ENCODE assay signal across 2 cellular contexts in genomic region chr9:110257097-110257955, GRCh38.
TF ChIP-seq lines count a peak whose summit lies in the region.

No MANE protein-coding gene starts in this region.

TF ChIP-seq in GM23338, 12 proteins besides CTCF, POLR2A, EP300 and RAD21:
- TF ChIP-seq NANOG (IDR thresholded peaks at IDR 0.05; ENCODE audit: borderline replicate concordance) (no peak), ZNF462 (CRISPR knock-in tag; IDR thresholded peaks at IDR 0.05) (no peak), EZH2 (IDR thresholded peaks at IDR 0.05; ENCODE audit: low read depth, unreplicated experiment) (no peak), CREB1 (CRISPR knock-in tag; IDR thresholded peaks at IDR 0.05; ENCODE audit: low read depth) (no peak), STAT1 (IDR thresholded peaks at IDR 0.05; ENCODE audit: unreplicated experiment) (no peak), POLR2AphosphoS5 (IDR thresholded peaks at IDR 0.05; ENCODE audit: low read depth) (no peak), ZNF331 (CRISPR knock-in tag; IDR thresholded peaks at IDR 0.05; ENCODE audit: low read depth) (no peak), JUNB (IDR thresholded peaks at IDR 0.05; ENCODE audit: unreplicated experiment) (no peak), EZH2phosphoT487 (IDR thresholded peaks at IDR 0.05; ENCODE audit: unreplicated experiment) (no peak), ZNF114 (CRISPR knock-in tag; IDR thresholded peaks at IDR 0.05) (no peak)
- TF ChIP-seq, protein P1, sequence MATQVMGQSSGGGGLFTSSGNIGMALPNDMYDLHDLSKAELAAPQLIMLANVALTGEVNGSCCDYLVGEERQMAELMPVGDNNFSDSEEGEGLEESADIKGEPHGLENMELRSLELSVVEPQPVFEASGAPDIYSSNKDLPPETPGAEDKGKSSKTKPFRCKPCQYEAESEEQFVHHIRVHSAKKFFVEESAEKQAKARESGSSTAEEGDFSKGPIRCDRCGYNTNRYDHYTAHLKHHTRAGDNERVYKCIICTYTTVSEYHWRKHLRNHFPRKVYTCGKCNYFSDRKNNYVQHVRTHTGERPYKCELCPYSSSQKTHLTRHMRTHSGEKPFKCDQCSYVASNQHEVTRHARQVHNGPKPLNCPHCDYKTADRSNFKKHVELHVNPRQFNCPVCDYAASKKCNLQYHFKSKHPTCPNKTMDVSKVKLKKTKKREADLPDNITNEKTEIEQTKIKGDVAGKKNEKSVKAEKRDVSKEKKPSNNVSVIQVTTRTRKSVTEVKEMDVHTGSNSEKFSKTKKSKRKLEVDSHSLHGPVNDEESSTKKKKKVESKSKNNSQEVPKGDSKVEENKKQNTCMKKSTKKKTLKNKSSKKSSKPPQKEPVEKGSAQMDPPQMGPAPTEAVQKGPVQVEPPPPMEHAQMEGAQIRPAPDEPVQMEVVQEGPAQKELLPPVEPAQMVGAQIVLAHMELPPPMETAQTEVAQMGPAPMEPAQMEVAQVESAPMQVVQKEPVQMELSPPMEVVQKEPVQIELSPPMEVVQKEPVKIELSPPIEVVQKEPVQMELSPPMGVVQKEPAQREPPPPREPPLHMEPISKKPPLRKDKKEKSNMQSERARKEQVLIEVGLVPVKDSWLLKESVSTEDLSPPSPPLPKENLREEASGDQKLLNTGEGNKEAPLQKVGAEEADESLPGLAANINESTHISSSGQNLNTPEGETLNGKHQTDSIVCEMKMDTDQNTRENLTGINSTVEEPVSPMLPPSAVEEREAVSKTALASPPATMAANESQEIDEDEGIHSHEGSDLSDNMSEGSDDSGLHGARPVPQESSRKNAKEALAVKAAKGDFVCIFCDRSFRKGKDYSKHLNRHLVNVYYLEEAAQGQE (IDR thresholded peaks at IDR 0.05; ENCODE audit: unreplicated experiment), result no peak
- TF ChIP-seq, protein P2, sequence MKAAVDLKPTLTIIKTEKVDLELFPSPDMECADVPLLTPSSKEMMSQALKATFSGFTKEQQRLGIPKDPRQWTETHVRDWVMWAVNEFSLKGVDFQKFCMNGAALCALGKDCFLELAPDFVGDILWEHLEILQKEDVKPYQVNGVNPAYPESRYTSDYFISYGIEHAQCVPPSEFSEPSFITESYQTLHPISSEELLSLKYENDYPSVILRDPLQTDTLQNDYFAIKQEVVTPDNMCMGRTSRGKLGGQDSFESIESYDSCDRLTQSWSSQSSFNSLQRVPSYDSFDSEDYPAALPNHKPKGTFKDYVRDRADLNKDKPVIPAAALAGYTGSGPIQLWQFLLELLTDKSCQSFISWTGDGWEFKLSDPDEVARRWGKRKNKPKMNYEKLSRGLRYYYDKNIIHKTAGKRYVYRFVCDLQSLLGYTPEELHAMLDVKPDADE (IDR thresholded peaks at IDR 0.05), result no peak
TF ChIP-seq in GM23338: peak in this region for 0.

TF ChIP-seq in HepG2, 621 proteins besides CTCF, POLR2A, EP300 and RAD21 (continues in another document):
- TF ChIP-seq ZBTB4 (CRISPR knock-in tag; IDR thresholded peaks at IDR 0.05; ENCODE audit: borderline replicate concordance) (no peak), HHEX (CRISPR knock-in tag; IDR thresholded peaks at IDR 0.05) (peak; percentile 36; the same call in 1 of the 2 replicates), ZNF329 (CRISPR knock-in tag; IDR thresholded peaks at IDR 0.05; ENCODE audit: low read depth) (no peak), ZFP91 (CRISPR knock-in tag; IDR thresholded peaks at IDR 0.05; ENCODE audit: borderline replicate concordance) (peak; percentile 61; the same call in 1 of the 2 replicates), ATM (IDR thresholded peaks at IDR 0.05; ENCODE audit: borderline replicate concordance) (no peak), KDM1A (CRISPR knock-in tag; IDR thresholded peaks at IDR 0.05) (peak; percentile 67; the same call in 1 of the 2 replicates), YY1 (IDR thresholded peaks at IDR 0.05; ENCODE audit: insufficient read depth, insufficient replicate concordance, low read depth, low read length) (no peak), SAP130 (CRISPR knock-in tag; IDR thresholded peaks at IDR 0.05; ENCODE audit: low read depth) (peak; percentile 43; the same call in 1 of the 2 replicates), PHF5A (CRISPR knock-in tag; IDR thresholded peaks at IDR 0.05; ENCODE audit: low read depth, unreplicated experiment) (no peak), GFI1 (CRISPR knock-in tag; IDR thresholded peaks at IDR 0.05; ENCODE audit: borderline replicate concordance) (0 out of 2 replicates have a peak, but pooled peaks have one; percentile 37), PPARG (CRISPR knock-in tag; conservative IDR thresholded peaks at IDR 0.05) (no peak), NR2F6 (IDR thresholded peaks at IDR 0.05) (peak; percentile 84), NR2F6 (CRISPR knock-in tag; IDR thresholded peaks at IDR 0.05) (peak; percentile 73), ZNF629 (CRISPR knock-in tag; conservative IDR thresholded peaks at IDR 0.05) (peak; percentile 99), ZNF615 (CRISPR knock-in tag; IDR thresholded peaks at IDR 0.05; ENCODE audit: borderline replicate concordance) (no peak), CREB1 (IDR thresholded peaks at IDR 0.05) (no peak), CREB1 (CRISPR knock-in tag; IDR thresholded peaks at IDR 0.05) (0 out of 2 replicates have a peak, but pooled peaks have one; percentile 41), ZNF749 (CRISPR knock-in tag; IDR thresholded peaks at IDR 0.05; ENCODE audit: borderline replicate concordance) (0 out of 2 replicates have a peak, but pooled peaks have one; percentile 43), HOMEZ (CRISPR knock-in tag; IDR thresholded peaks at IDR 0.05; ENCODE audit: low read depth) (0 out of 2 replicates have a peak, but pooled peaks have one; percentile 7), ZNF644 (CRISPR knock-in tag; IDR thresholded peaks at IDR 0.05; ENCODE audit: low read depth) (no peak), ZNF33A (CRISPR knock-in tag; IDR thresholded peaks at IDR 0.05; ENCODE audit: borderline replicate concordance) (no peak), CENPT (CRISPR knock-in tag; IDR thresholded peaks at IDR 0.05; ENCODE audit: low read depth) (no peak), ZNF281 (CRISPR knock-in tag; IDR thresholded peaks at IDR 0.05; ENCODE audit: borderline replicate concordance) (no peak), ZNF224 (CRISPR knock-in tag; IDR thresholded peaks at IDR 0.05) (peak; percentile 37; the same call in 1 of the 2 replicates), CHD4 (IDR thresholded peaks at IDR 0.05; ENCODE audit: borderline replicate concordance, low read length) (peak; percentile 70; the same call in 1 of the 2 replicates), HDAC2 (CRISPR knock-in tag; IDR thresholded peaks at IDR 0.05) (peak; percentile 17; the same call in 1 of the 2 replicates)
- TF ChIP-seq, protein P3, sequence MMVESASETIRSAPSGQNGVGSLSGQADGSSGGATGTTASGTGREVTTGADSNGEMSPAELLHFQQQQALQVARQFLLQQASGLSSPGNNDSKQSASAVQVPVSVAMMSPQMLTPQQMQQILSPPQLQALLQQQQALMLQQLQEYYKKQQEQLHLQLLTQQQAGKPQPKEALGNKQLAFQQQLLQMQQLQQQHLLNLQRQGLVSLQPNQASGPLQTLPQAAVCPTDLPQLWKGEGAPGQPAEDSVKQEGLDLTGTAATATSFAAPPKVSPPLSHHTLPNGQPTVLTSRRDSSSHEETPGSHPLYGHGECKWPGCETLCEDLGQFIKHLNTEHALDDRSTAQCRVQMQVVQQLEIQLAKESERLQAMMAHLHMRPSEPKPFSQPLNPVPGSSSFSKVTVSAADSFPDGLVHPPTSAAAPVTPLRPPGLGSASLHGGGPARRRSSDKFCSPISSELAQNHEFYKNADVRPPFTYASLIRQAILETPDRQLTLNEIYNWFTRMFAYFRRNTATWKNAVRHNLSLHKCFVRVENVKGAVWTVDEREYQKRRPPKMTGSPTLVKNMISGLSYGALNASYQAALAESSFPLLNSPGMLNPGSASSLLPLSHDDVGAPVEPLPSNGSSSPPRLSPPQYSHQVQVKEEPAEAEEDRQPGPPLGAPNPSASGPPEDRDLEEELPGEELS (CRISPR knock-in tag; IDR thresholded peaks at IDR 0.05), result no peak
- TF ChIP-seq, protein P4, sequence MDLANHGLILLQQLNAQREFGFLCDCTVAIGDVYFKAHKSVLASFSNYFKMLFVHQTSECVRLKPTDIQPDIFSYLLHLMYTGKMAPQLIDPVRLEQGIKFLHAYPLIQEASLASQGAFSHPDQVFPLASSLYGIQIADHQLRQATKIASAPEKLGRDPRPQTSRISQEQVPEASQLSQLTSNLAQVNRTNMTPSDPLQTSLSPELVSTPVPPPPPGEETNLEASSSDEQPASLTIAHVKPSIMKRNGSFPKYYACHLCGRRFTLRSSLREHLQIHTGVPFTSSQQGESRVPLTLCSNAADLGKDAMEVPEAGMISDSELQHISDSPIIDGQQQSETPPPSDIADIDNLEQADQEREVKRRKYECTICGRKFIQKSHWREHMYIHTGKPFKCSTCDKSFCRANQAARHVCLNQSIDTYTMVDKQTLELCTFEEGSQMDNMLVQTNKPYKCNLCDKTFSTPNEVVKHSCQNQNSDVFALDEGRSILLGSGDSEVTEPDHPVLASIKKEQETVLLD (CRISPR knock-in tag; IDR thresholded peaks at IDR 0.05; ENCODE audit: low read depth), result no peak
- TF ChIP-seq, protein P5, sequence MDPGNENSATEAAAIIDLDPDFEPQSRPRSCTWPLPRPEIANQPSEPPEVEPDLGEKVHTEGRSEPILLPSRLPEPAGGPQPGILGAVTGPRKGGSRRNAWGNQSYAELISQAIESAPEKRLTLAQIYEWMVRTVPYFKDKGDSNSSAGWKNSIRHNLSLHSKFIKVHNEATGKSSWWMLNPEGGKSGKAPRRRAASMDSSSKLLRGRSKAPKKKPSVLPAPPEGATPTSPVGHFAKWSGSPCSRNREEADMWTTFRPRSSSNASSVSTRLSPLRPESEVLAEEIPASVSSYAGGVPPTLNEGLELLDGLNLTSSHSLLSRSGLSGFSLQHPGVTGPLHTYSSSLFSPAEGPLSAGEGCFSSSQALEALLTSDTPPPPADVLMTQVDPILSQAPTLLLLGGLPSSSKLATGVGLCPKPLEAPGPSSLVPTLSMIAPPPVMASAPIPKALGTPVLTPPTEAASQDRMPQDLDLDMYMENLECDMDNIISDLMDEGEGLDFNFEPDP (CRISPR knock-in tag; conservative IDR thresholded peaks at IDR 0.05), result no peak
